1 cellular context compared by ENCODE assay signal in the genomic region with DNA sequence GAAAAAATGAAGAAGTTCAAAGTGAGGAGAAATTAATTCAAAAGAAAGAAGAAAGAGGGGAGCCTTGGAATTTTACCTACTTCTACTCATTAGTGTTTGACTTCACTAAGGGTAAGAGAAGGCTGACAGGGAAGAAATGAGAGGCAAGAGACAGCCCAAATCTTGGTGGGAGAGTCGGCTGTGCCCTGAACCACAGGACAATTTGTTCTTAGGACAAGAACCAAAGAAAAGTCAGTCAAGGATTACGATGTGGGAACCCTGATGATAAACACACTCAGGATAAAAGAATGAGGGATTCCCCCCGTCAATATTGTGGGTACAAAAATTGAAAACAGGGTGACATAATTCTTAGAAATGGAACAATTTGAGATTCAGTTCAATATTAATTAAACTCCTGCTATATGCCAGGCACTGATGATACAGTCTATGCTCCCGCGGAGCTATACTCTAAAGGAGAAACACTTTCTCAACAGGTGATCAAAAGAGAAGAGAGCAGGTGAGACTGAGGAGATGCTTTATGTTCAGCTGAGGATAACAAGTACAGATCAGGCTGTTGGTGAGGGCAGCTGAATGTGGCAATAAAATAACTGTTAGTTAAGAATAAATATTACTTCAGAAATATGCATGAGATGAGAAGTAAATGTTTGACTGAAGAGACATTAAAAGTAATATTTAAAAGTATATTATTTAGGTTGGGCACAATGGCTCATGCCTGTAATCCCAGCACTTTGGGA.
TF ChIP-seq lines count a peak whose summit lies in the region.

No MANE protein-coding gene starts in this region.

TF ChIP-seq in HCT116, 20 proteins besides CTCF, POLR2A, EP300 and RAD21 (continued from another document):
- TF ChIP-seq EZH2phosphoT487 (IDR thresholded peaks at IDR 0.05; ENCODE audit: borderline replicate concordance) (no peak), SIN3A (IDR thresholded peaks at IDR 0.05; ENCODE audit: low read depth) (no peak), ZNF274 (IDR thresholded peaks at IDR 0.05; ENCODE audit: low read depth, low read length) (no peak), CEBPB (IDR thresholded peaks at IDR 0.05; ENCODE audit: low read depth) (no peak), FOSL1 (IDR thresholded peaks at IDR 0.05; ENCODE audit: low read depth) (no peak)
- TF ChIP-seq, protein P1, sequence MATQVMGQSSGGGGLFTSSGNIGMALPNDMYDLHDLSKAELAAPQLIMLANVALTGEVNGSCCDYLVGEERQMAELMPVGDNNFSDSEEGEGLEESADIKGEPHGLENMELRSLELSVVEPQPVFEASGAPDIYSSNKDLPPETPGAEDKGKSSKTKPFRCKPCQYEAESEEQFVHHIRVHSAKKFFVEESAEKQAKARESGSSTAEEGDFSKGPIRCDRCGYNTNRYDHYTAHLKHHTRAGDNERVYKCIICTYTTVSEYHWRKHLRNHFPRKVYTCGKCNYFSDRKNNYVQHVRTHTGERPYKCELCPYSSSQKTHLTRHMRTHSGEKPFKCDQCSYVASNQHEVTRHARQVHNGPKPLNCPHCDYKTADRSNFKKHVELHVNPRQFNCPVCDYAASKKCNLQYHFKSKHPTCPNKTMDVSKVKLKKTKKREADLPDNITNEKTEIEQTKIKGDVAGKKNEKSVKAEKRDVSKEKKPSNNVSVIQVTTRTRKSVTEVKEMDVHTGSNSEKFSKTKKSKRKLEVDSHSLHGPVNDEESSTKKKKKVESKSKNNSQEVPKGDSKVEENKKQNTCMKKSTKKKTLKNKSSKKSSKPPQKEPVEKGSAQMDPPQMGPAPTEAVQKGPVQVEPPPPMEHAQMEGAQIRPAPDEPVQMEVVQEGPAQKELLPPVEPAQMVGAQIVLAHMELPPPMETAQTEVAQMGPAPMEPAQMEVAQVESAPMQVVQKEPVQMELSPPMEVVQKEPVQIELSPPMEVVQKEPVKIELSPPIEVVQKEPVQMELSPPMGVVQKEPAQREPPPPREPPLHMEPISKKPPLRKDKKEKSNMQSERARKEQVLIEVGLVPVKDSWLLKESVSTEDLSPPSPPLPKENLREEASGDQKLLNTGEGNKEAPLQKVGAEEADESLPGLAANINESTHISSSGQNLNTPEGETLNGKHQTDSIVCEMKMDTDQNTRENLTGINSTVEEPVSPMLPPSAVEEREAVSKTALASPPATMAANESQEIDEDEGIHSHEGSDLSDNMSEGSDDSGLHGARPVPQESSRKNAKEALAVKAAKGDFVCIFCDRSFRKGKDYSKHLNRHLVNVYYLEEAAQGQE (IDR thresholded peaks at IDR 0.05; ENCODE audit: low read depth): no peak
- TF ChIP-seq, protein P2, sequence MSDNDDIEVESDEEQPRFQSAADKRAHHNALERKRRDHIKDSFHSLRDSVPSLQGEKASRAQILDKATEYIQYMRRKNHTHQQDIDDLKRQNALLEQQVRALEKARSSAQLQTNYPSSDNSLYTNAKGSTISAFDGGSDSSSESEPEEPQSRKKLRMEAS (IDR thresholded peaks at IDR 0.05): no peak
